Comparison of ENCODE assay signal across 1 cellular context in the genomic region with DNA sequence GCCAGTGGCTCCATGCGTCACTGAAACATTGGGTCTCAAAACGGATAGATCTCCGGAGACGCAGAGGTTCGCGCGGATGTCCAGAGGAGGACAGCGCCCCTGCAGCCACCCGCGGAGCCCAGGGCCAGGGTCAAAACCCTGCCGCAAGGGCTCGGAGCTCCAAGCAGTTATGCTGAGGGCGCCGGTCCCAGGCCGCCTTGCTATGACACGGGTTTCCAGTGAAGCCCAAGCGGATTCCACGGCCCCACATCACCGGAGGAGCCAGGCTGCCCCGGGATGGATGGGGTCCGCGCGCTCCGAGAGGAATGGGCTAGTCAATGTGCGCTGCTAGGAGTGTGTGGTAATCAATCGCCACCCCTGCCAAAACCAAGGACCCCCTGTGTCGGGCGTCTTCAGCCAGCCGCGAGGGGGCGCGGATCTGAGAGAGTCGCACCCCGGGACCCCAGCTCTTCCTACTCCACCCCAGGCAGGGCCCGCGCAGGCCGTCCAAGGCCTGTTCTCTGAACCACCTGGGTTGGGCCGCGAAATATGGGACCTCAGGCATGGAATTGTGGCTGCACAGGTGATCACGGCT.
TF ChIP-seq lines count a peak whose summit lies in the region.

No MANE protein-coding gene starts in this region.

TF ChIP-seq in HepG2, 621 proteins besides CTCF, POLR2A, EP300 and RAD21 (continued from another document):
- TF ChIP-seq, protein P1, sequence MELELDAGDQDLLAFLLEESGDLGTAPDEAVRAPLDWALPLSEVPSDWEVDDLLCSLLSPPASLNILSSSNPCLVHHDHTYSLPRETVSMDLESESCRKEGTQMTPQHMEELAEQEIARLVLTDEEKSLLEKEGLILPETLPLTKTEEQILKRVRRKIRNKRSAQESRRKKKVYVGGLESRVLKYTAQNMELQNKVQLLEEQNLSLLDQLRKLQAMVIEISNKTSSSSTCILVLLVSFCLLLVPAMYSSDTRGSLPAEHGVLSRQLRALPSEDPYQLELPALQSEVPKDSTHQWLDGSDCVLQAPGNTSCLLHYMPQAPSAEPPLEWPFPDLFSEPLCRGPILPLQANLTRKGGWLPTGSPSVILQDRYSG (CRISPR knock-in tag; IDR thresholded peaks at IDR 0.05): no peak
- TF ChIP-seq SETDB1 (CRISPR knock-in tag; IDR thresholded peaks at IDR 0.05; ENCODE audit: borderline replicate concordance): no peak
